In the genomic region with DNA sequence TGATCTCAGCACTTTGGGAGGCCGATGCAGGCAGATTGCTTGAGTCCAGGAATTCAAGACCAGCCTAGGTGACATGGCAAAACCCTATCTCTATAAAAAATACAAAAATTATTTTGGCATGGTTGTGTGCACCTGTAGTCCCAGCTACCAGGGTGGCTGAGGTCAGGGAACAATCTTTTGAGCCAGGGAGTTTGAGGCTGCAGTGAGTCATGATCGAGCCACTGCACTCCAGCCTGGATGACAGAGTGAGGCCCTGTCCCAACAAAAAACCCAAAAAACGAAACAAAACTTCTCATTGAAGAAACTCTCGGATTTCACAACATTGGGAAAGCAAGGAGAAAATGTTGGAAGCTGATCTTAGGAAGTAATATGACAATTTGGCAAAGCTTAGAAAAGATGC, we compare ENCODE assay signal across 26 cellular contexts.
"Had no signal": no experiment of that assay in that cellular context is flagged by ENCODE, and none has a peak within 500 bp of the region (broad histone marks: within the 10 kb centered on the region; RNA-seq: fewer than 3 reads in every experiment).

No MANE protein-coding gene starts in this region.

- H3K4me1 ChIP-seq: ascending aorta, body of pancreas, Peyer's patch, SJSA1 had no signal

- ATAC-seq: activated CD8-positive, alpha-beta T cell treated with anti-CD3 and anti-CD28 coated beads for 36 hours; activated T-cell treated with anti-CD3 and anti-CD28 coated beads, Interleukin-2, amount 50 U/mL, for 72 hours; body of pancreas had no signal

- H3K27ac ChIP-seq: ascending aorta, body of pancreas, KMS-11, Peyer's patch, SJSA1, VCaP had no signal

- H3K9ac ChIP-seq: KMS-11 had no signal

- H3K4me1 Mint-ChIP-seq: activated naive CD8-positive, alpha-beta T cell treated with anti-CD3 and anti-CD28 coated beads, Interleukin-2, amount 10 ng/mL, durations not matched to agents 7 days and 5 days; central memory CD8-positive, alpha-beta T cell had no signal

- H3K36me3 ChIP-seq: ascending aorta, Peyer's patch, SJSA1 had no signal

- H3K4me3 ChIP-seq: ascending aorta, body of pancreas, Peyer's patch, SJSA1 had no signal

- H3K9me3 ChIP-seq: ascending aorta, body of pancreas, Peyer's patch, SJSA1 had no signal

- H3K27ac Mint-ChIP-seq: activated CD8-positive, alpha-beta T cell treated with anti-CD3 and anti-CD28 coated beads for 36 hours; activated naive CD8-positive, alpha-beta T cell treated with anti-CD3 and anti-CD28 coated beads, Interleukin-2, amount 10 ng/mL, durations not matched to agents 7 days and 5 days; activated T-cell treated with anti-CD3 and anti-CD28 coated beads, Interleukin-2, amount 50 U/mL, for 72 hours; activated T-helper 2 cell treated with anti-CD3 and anti-CD28 coated beads, Interferon-gamma antibody, Interleukin-2, Interleukin-4, amounts not matched to agents 10 μg/mL and 5 μg/mL and 100 μg/mL, durations not matched to agents 14 hours and 24 hours and 36 hours had no signal

- H3K27me3 ChIP-seq: ascending aorta, body of pancreas, Peyer's patch, SJSA1 had no signal

- H3K4me3 Mint-ChIP-seq: activated CD8-positive, alpha-beta T cell treated with anti-CD3 and anti-CD28 coated beads for 36 hours; activated naive CD8-positive, alpha-beta T cell treated with anti-CD3 and anti-CD28 coated beads, Interleukin-2, amount 10 ng/mL, durations not matched to agents 7 days and 5 days; activated T-cell treated with anti-CD3 and anti-CD28 coated beads, Interleukin-2, amount 50 U/mL, for 72 hours; central memory CD8-positive, alpha-beta T cell had no signal

- DNase-seq: activated CD4-positive, alpha-beta T cell treated with anti-CD3 and anti-CD28 coated beads for 4 hours; activated CD8-positive, alpha-beta memory T cell treated with anti-CD3 and anti-CD28 coated beads, Interleukin-2, amount 50 U/mL, for 4 hours; activated CD8-positive, alpha-beta T cell treated with anti-CD3 and anti-CD28 coated beads for 36 hours; activated naive CD4-positive, alpha-beta T cell treated with anti-CD3 and anti-CD28 coated beads, Interleukin-2, amount 50 U/mL, for 16 hours; activated naive CD8-positive, alpha-beta T cell treated with anti-CD3 and anti-CD28 coated beads, Interleukin-2, amount 10 ng/mL, durations not matched to agents 7 days and 5 days; activated T-cell treated with anti-CD3 and anti-CD28 coated beads, Interleukin-2, amount 50 U/mL, for 72 hours; body of pancreas; MM.1S; NCI-H1105; NCI-H1436; NCI-H1694 treated with DMSO at 0.1 percent for 48 hours; NCI-H2029 treated with DMSO at 0.1 percent for 48 hours; NCI-H510A treated with DMSO at 0.1 percent for 48 hours; NCI-H69; NK-92 treated with Interleukin-12 subunit alpha and Interleukin-12 subunit beta, amount 100 ng/mL, for 24 hours; Peyer's patch; SHP77; T-helper 2 cell; T1000 had no signal

- H3K9me3 Mint-ChIP-seq: activated CD8-positive, alpha-beta T cell treated with anti-CD3 and anti-CD28 coated beads for 36 hours; activated naive CD8-positive, alpha-beta T cell treated with anti-CD3 and anti-CD28 coated beads, Interleukin-2, amount 10 ng/mL, durations not matched to agents 7 days and 5 days; activated T-helper 2 cell treated with anti-CD3 and anti-CD28 coated beads, Interferon-gamma antibody, Interleukin-2, Interleukin-4, amounts not matched to agents 10 μg/mL and 5 μg/mL and 100 μg/mL, durations not matched to agents 14 hours and 24 hours and 36 hours; central memory CD8-positive, alpha-beta T cell had no signal

- H3K36me3 Mint-ChIP-seq: activated naive CD8-positive, alpha-beta T cell treated with anti-CD3 and anti-CD28 coated beads, Interleukin-2, amount 10 ng/mL, durations not matched to agents 7 days and 5 days had no signal

- FAIRE-seq: TTC549 had no signal

- H3K4me2 ChIP-seq: KMS-11 had no signal
